ENCODE assay signal across 9 cellular contexts in genomic region chr15:91855241-91855640, GRCh38. TPM values are rescaled to one million over a fixed set of nuclear protein-coding genes. Genes with fewer than 3 reads are reported as not detected.
DNase-seq lines count a peak whose midpoint lies in the region; ATAC-seq and TF ChIP-seq lines count a peak whose summit lies in the region.
"Had no signal": no experiment of that assay in that cellular context is flagged by ENCODE, and none has a peak within 500 bp of the region (broad histone marks: within the 10 kb centered on the region; RNA-seq: fewer than 3 reads in every experiment).

No MANE protein-coding gene starts in this region.

- H3K27me3 ChIP-seq in A673 (replicated peaks; ENCODE audit: insufficient read depth, low read depth, low read length, poor library complexity) (peaks cover 10% of the 10 kb centered on the region), adipocyte (replicated peaks; ENCODE audit: control insufficient read depth, insufficient read depth, low read length) (no peaks in the 10 kb centered on the region), lower lobe of right lung (ENCODE audit: low read depth) (no peaks in the 10 kb centered on the region)

- H3K27ac ChIP-seq in A673 (ENCODE audit: low read depth, low read length, poor library complexity, severe bottlenecking) (no peak overlapping the region), lower lobe of right lung (peak overlapping the region; percentile 93)

- ATAC-seq in lower lobe of right lung, result no peak
- ATAC-seq in esophagus mucosa, result no peak
- ATAC-seq in GM19452 (IDR thresholded peaks at IDR 0.05; ENCODE audit: unreplicated experiment), result no peak

- BruUV-seq in A673 (replicated peaks; lab: Mats Ljungman, UMichigan), result no TSS peak

- H3K9me3 ChIP-seq in A673 (ENCODE audit: low read depth, low read length, poor library complexity, severe bottlenecking), result no peaks in the 10 kb centered on the region
- no peaks in the 10 kb centered on the region for H3K9me3 ChIP-seq in adipocyte (ENCODE audit: control insufficient read depth, low read length)
- H3K9me3 ChIP-seq in lower lobe of right lung, result no peaks in the 10 kb centered on the region

- POLR2A ChIA-PET in A673 (lab: Charles Lee; ENCODE audit: low non-redundant PET), result no interaction called here

- CTCF ChIA-PET in A673 (lab: Charles Lee), result interaction anchor here (1.2 kb wide), 1 partner anchor 149 kb away, joined by 3 read pairs; no protein-coding TSS in a partner anchor

- intact Hi-C loops in A673 (cut with micrococcal nuclease; ENCODE audit: unreplicated experiment) (loop anchor here (10.0 kb wide), 1 partner anchor 150 kb away; no protein-coding TSS in a partner anchor), lower lobe of right lung (cut with DNase I) (no loop called here)

- H3K36me3 ChIP-seq in A673 (ENCODE audit: insufficient read depth, low read length, poor library complexity, severe bottlenecking) (no peaks in the 10 kb centered on the region), adipocyte (ENCODE audit: control insufficient read depth, insufficient read depth, low read length, severe bottlenecking) (no peaks in the 10 kb centered on the region), lower lobe of right lung (no peaks in the 10 kb centered on the region)

- peak overlapping the region; percentile 81 for H3K9ac ChIP-seq in adipocyte (ENCODE audit: low read length)

- TF ChIP-seq CTCF in A673 (conservative IDR thresholded peaks at IDR 0.05; ENCODE audit: low read depth, low read length) (no peak), lower lobe of right lung (IDR thresholded peaks at IDR 0.05) (no peak)

- H3K4me1 ChIP-seq in A673 (ENCODE audit: insufficient read depth, low read length, poor library complexity, severe bottlenecking) (peaks cover 40% of the 10 kb centered on the region), adipocyte (ENCODE audit: control insufficient read depth, insufficient read depth, low read length) (peaks cover 20% of the 10 kb centered on the region), lower lobe of right lung (peaks cover 81% of the 10 kb centered on the region)

- peak overlapping the region; percentile 71 for H3K4me3 ChIP-seq in A673 (ENCODE audit: low read depth, low read length, poor library complexity, severe bottlenecking)
- 0 out of 2 replicates have a peak overlapping the region, but pooled peaks have one; percentile 9 for H3K4me3 ChIP-seq in GM08714 (ENCODE audit: low read length)
- H3K4me3 ChIP-seq in adipocyte (ENCODE audit: low read length), result peak overlapping the region; percentile 88
- peak overlapping the region; percentile 77 for H3K4me3 ChIP-seq in lower lobe of right lung

- DNase-seq in A673 (ENCODE audit: low spot score) (no peak), adipocyte (ENCODE audit: low read depth) (no peak), lower lobe of right lung (no peak), LoVo (ENCODE audit: low spot score) (no peak), NCI-H774 (lab: John Stamatoyannopoulos, UW) (no peak)
- DNase-seq: DND-41 had no signal

RNA-seq across cellular contexts. Expression of gene SLCO3A1, which starts 1.7 kb away (rescaled TPM):
- total RNA-seq in A673 (2021), result 16.6 and 17.7 TPM in 2 replicates
- 42.5 TPM for total RNA-seq in lower lobe of right lung
- total RNA-seq in esophagus mucosa, result 23.6 TPM

Comparison
In these comparisons a context has a peak if more than half of its experiments do, and no peak if none do; other contexts are left out.
1. H3K4me3 ChIP-seq: peak in every context shown above with its lines; median percentile 88 in adipocyte; 77 in lower lobe of right lung; 71 in A673; 9 in GM08714.